1 cellular context compared by ENCODE assay signal in the genomic region with DNA sequence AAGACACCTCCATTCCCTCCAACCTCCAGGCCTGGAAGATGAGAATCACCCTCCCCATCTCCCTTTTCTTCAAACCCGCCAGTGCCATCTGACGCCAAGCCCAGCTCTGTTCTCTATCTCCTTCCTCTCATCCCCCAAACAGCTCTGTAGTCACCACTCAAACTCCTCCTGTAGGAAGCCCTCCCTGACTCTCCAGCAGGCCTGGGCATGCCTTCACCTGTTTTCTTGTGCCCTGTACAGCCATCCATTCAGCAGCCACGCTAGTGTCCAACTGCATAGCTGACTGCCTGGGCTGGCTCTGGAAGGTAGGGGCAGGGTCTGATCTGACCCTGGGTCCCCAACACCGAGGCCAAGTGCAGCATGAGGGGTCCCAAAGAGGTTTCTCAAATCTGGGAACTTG.
TF ChIP-seq lines count a peak whose summit lies in the region.

No MANE protein-coding gene starts in this region.

TF ChIP-seq in A549, 52 proteins besides CTCF, POLR2A, EP300 and RAD21 (continued from another document):
- TF ChIP-seq, protein P1, sequence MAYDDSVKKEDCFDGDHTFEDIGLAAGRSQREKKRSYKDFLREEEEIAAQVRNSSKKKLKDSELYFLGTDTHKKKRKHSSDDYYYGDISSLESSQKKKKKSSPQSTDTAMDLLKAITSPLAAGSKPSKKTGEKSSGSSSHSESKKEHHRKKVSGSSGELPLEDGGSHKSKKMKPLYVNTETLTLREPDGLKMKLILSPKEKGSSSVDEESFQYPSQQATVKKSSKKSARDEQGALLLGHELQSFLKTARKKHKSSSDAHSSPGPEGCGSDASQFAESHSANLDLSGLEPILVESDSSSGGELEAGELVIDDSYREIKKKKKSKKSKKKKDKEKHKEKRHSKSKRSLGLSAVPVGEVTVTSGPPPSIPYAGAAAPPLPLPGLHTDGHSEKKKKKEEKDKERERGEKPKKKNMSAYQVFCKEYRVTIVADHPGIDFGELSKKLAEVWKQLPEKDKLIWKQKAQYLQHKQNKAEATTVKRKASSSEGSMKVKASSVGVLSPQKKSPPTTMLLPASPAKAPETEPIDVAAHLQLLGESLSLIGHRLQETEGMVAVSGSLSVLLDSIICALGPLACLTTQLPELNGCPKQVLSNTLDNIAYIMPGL (CRISPR knock-in tag; IDR thresholded peaks at IDR 0.05; ENCODE audit: borderline replicate concordance) = no peak
- TF ChIP-seq CHD2 (IDR thresholded peaks at IDR 0.05; ENCODE audit: low read length, partially characterized antibody) = no peak
- no peak for TF ChIP-seq ESRRA (IDR thresholded peaks at IDR 0.05; ENCODE audit: borderline replicate concordance, low read length)
- TF ChIP-seq GATA3 (IDR thresholded peaks at IDR 0.05; ENCODE audit: borderline replicate concordance) = no peak
- TF ChIP-seq ZSCAN20 (CRISPR knock-in tag; IDR thresholded peaks at IDR 0.05) = no peak
- no peak for TF ChIP-seq BHLHE40 (IDR thresholded peaks at IDR 0.05; ENCODE audit: low read depth, low read length)
- TF ChIP-seq BCL3 (IDR thresholded peaks at IDR 0.05) = no peak
- no peak for TF ChIP-seq KDM5A (IDR thresholded peaks at IDR 0.05)
- TF ChIP-seq, protein P2, sequence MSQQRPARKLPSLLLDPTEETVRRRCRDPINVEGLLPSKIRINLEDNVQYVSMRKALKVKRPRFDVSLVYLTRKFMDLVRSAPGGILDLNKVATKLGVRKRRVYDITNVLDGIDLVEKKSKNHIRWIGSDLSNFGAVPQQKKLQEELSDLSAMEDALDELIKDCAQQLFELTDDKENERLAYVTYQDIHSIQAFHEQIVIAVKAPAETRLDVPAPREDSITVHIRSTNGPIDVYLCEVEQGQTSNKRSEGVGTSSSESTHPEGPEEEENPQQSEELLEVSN (IDR thresholded peaks at IDR 0.05; ENCODE audit: borderline replicate concordance, low read depth) = no peak
- TF ChIP-seq CBX2 (IDR thresholded peaks at IDR 0.05; ENCODE audit: borderline replicate concordance, low read depth) = no peak
- no peak for TF ChIP-seq HDAC2 (IDR thresholded peaks at IDR 0.05)
- no peak for TF ChIP-seq HEYL (CRISPR knock-in tag; IDR thresholded peaks at IDR 0.05)
- no peak for TF ChIP-seq ZC3H11A (IDR thresholded peaks at IDR 0.05)
- no peak for TF ChIP-seq RNF2 (IDR thresholded peaks at IDR 0.05; ENCODE audit: borderline replicate concordance, low read depth)
